16 cellular contexts compared by ENCODE assay signal in genomic region chr9:28899267-28899666, GRCh38.
DNase-seq lines count a peak whose midpoint lies in the region; ATAC-seq, FAIRE-seq and TF ChIP-seq lines count a peak whose summit lies in the region.
"Had no signal": no experiment of that assay in that cellular context is flagged by ENCODE, and none has a peak within 500 bp of the region (broad histone marks: within the 10 kb centered on the region; RNA-seq: fewer than 3 reads in every experiment).

No MANE protein-coding gene starts in this region.

- H4K20me1 ChIP-seq in osteoblast (ENCODE audit: insufficient read depth, low read length): no peaks in the 10 kb centered on the region

- no peak for TF ChIP-seq POLR2A in H54 (IDR thresholded peaks at IDR 0.05; ENCODE audit: low read depth, low read length)

- H3K27ac ChIP-seq in osteoblast (ENCODE audit: low read depth, low read length): no peak overlapping the region
- no peak overlapping the region for H3K27ac ChIP-seq in brain microvascular endothelial cell

- no peak overlapping the region for H2AFZ ChIP-seq in osteoblast (ENCODE audit: low read length)

- peak; percentile 11 for ATAC-seq in stimulated activated effector memory CD8-positive, alpha-beta T cell treated with anti-CD3 and anti-CD28 coated beads, Interleukin-12 subunit alpha, Interleukin-12 subunit beta, amount 100 ng/mL, for 72 hours
- ATAC-seq: GM12878 had no signal

- H3K36me3 ChIP-seq in osteoblast (ENCODE audit: insufficient read depth, low read length) (no peaks in the 10 kb centered on the region), brain microvascular endothelial cell (replicated peaks) (no peaks in the 10 kb centered on the region)

- TF ChIP-seq CTCF in osteoblast (IDR thresholded peaks at IDR 0.05; ENCODE audit: extremely low read depth, low read depth, low read length): no peak
- no peak for TF ChIP-seq CTCF in brain microvascular endothelial cell (IDR thresholded peaks at IDR 0.05; ENCODE audit: low read depth, low read length, missing control alignments)

- no peak overlapping the region for H3K4me2 ChIP-seq in osteoblast (ENCODE audit: insufficient read depth, low read length)

- H3K27me3 ChIP-seq in osteoblast (ENCODE audit: insufficient read depth, low read length): no peaks in the 10 kb centered on the region
- no peaks in the 10 kb centered on the region for H3K27me3 ChIP-seq in brain microvascular endothelial cell (replicated peaks)

- no peak overlapping the region for H3K4me3 Mint-ChIP-seq in stimulated activated effector memory CD8-positive, alpha-beta T cell treated with anti-CD3 and anti-CD28 coated beads, Interleukin-12 subunit alpha, Interleukin-12 subunit beta, amount 100 ng/mL, for 72 hours
- H3K4me3 Mint-ChIP-seq: B cell; CD4-positive, alpha-beta T cell had no signal

- H3K27ac Mint-ChIP-seq in stimulated activated effector memory CD8-positive, alpha-beta T cell treated with anti-CD3 and anti-CD28 coated beads, Interleukin-12 subunit alpha, Interleukin-12 subunit beta, amount 100 ng/mL, for 72 hours: no peak overlapping the region
- H3K27ac Mint-ChIP-seq: B cell; CD4-positive, alpha-beta T cell had no signal

- in situ Hi-C loops in brain microvascular endothelial cell (cut with HindIII; ENCODE audit: low pct_ligation_motif_present, low sequenced_read_pairs): no loop called here

- H3K4me3 ChIP-seq in osteoblast (ENCODE audit: insufficient read depth, low read length): no peak overlapping the region
- no peak overlapping the region for H3K4me3 ChIP-seq in brain microvascular endothelial cell (ENCODE audit: low read depth, low read length)
- H3K4me3 ChIP-seq: GM12878 had no signal

- DNase-seq in UCSD-AML1 (lab: John Stamatoyannopoulos, UW; ENCODE audit: unreplicated experiment) (peak; percentile 3), osteoblast (ENCODE audit: insufficient read length, low spot score, missing footprints) (peak; percentile 22), H54 (ENCODE audit: insufficient read length, low spot score) (no peak), brain microvascular endothelial cell (no peak), NCI-H748 (lab: John Stamatoyannopoulos, UW; ENCODE audit: unreplicated experiment) (no peak)
- no peak for DNase-seq in stimulated activated effector memory CD8-positive, alpha-beta T cell treated with anti-CD3 and anti-CD28 coated beads, Interleukin-12 subunit alpha, Interleukin-12 subunit beta, amount 100 ng/mL, for 72 hours (ENCODE audit: low spot score in 2 of 2)
- no peak for DNase-seq in stimulated activated CD4-positive, alpha-beta T cell treated with anti-CD3 and anti-CD28 coated beads, Interleukin-4, amount 100 ng/mL, for 24 hours
- DNase-seq: C1 segment of cervical spinal cord; Calu3; CD4-positive, alpha-beta T cell; DMS 273 treated with DMSO at 0.1 percent for 48 hours; IMR-90 had no signal

- H3K36me3 Mint-ChIP-seq in stimulated activated effector memory CD8-positive, alpha-beta T cell treated with anti-CD3 and anti-CD28 coated beads, Interleukin-12 subunit alpha, Interleukin-12 subunit beta, amount 100 ng/mL, for 72 hours: no peaks in the 10 kb centered on the region

- FAIRE-seq in H54 (lab: Jason Lieb, UNC): no peak
- FAIRE-seq: A204.1, GM12878, GM18507 had no signal

- no peaks in the 10 kb centered on the region for H3K4me1 ChIP-seq in osteoblast (ENCODE audit: insufficient read depth, low read length)

- no peaks in the 10 kb centered on the region for H3K4me1 Mint-ChIP-seq in stimulated activated effector memory CD8-positive, alpha-beta T cell treated with anti-CD3 and anti-CD28 coated beads, Interleukin-12 subunit alpha, Interleukin-12 subunit beta, amount 100 ng/mL, for 72 hours
- H3K4me1 Mint-ChIP-seq: B cell had no signal

- peaks cover 4% of the 10 kb centered on the region for H3K9me3 ChIP-seq in osteoblast (ENCODE audit: low read depth, low read length)

- H3K9me3 Mint-ChIP-seq in stimulated activated effector memory CD8-positive, alpha-beta T cell treated with anti-CD3 and anti-CD28 coated beads, Interleukin-12 subunit alpha, Interleukin-12 subunit beta, amount 100 ng/mL, for 72 hours: peaks cover 7% of the 10 kb centered on the region

- H3K79me2 ChIP-seq in osteoblast (ENCODE audit: insufficient read depth, low read length): no peaks in the 10 kb centered on the region

Comparison
In these comparisons a context has a peak if more than half of its experiments do, and no peak if none do; other contexts are left out.
1. DNase-seq: peak in UCSD-AML1 (single experiment) and osteoblast (single experiment); none in stimulated activated effector memory CD8-positive, alpha-beta T cell treated with anti-CD3 and anti-CD28 coated beads, Interleukin-12 subunit alpha, Interleukin-12 subunit beta, amount 100 ng/mL, for 72 hours (0 of 2), H54 (single experiment), brain microvascular endothelial cell (single experiment), stimulated activated CD4-positive, alpha-beta T cell treated with anti-CD3 and anti-CD28 coated beads, Interleukin-4, amount 100 ng/mL, for 24 hours (single experiment) and NCI-H748 (single experiment).